9 cellular contexts compared by ENCODE assay signal in genomic region chr9:100222674-100223073, GRCh38.
A peak's percentile ranks its signal among the peaks of the same experiment; 100 is the strongest.
DNase-seq lines count a peak whose midpoint lies in the region; ATAC-seq, FAIRE-seq and TF ChIP-seq lines count a peak whose summit lies in the region.
"Had no signal": no experiment of that assay in that cellular context is flagged by ENCODE, and none has a peak within 500 bp of the region (broad histone marks: within the 10 kb centered on the region; RNA-seq: fewer than 3 reads in every experiment).

No MANE protein-coding gene starts in this region.

- H3K36me3 ChIP-seq in BE2C = peaks cover 4% of the 10 kb centered on the region
- peaks cover 0 to 9% of the 10 kb centered on the region in 2 experiments; a peak in 3 of 5 replicates for H3K36me3 ChIP-seq in HepG2 (replicated peaks in 1 of 2; ENCODE audit: control insufficient read depth in 1 of 2, insufficient read depth in 2 of 2, low read length in 2 of 2)
- peaks cover 0 to 8% (median 3%) of the 10 kb centered on the region in 3 experiments for H3K36me3 ChIP-seq in naive thymus-derived CD4-positive, alpha-beta T cell (ENCODE audit: control insufficient read depth in 2 of 3, insufficient read depth in 3 of 3, low read length in 3 of 3)

- H3K9ac ChIP-seq in HepG2 (ENCODE audit: insufficient read depth, low read depth, low read length) = no peak overlapping the region

- H3K27me3 Mint-ChIP-seq in naive thymus-derived CD4-positive, alpha-beta T cell = no peaks in the 10 kb centered on the region

- H3K36me3 Mint-ChIP-seq in naive thymus-derived CD4-positive, alpha-beta T cell = peaks cover 0 to 17% (median 7%) of the 10 kb centered on the region in 5 donors

- no peak overlapping the region for H2AFZ ChIP-seq in HepG2 (ENCODE audit: low read length)

- H4K20me1 ChIP-seq in HepG2 (ENCODE audit: insufficient read depth, low read length) = no peaks in the 10 kb centered on the region

- H3K27me3 ChIP-seq in BE2C (no peaks in the 10 kb centered on the region), HepG2 (ENCODE audit: control insufficient read depth in 1 of 2, insufficient read depth in 2 of 2, low read length in 2 of 2) (no peaks in the 10 kb centered on the region)
- no peaks in the 10 kb centered on the region for H3K27me3 ChIP-seq in naive thymus-derived CD4-positive, alpha-beta T cell (ENCODE audit: control insufficient read depth in 2 of 2, insufficient read depth in 2 of 2, low read length in 2 of 2)

- no peak overlapping the region for H3K4me3 Mint-ChIP-seq in naive thymus-derived CD4-positive, alpha-beta T cell

- TF ChIP-seq CTCF in BE2C (IDR thresholded peaks at IDR 0.05; ENCODE audit: low read depth, low read length) (peak; percentile 36), HepG2 (CRISPR knock-in tag; IDR thresholded peaks at IDR 0.05) (no peak)

- H3K4me1 ChIP-seq in BE2C (no peaks in the 10 kb centered on the region), HepG2 (ENCODE audit: insufficient read depth, low read length) (peaks cover 8% of the 10 kb centered on the region; the same call in 1 of the 2 replicates)
- H3K4me1 ChIP-seq in naive thymus-derived CD4-positive, alpha-beta T cell (ENCODE audit: control insufficient read depth in 2 of 2, insufficient read depth in 2 of 2, low read length in 2 of 2) = no peaks in the 10 kb centered on the region

- H3K4me3 ChIP-seq in BE2C (ENCODE audit: low read depth, low read length) = no peak overlapping the region
- no peak overlapping the region for H3K4me3 ChIP-seq in HepG2 (replicated peaks in 1 of 3; ENCODE audit: insufficient read depth in 1 of 3, low read depth in 2 of 3, low read length in 3 of 3)
- no peak overlapping the region for H3K4me3 ChIP-seq in naive thymus-derived CD4-positive, alpha-beta T cell (ENCODE audit: low read length)

- no peak overlapping the region for H3K4me2 ChIP-seq in HepG2 (ENCODE audit: low read depth, low read length)

- TF ChIP-seq POLR2A in HepG2 (IDR thresholded peaks at IDR 0.05; ENCODE audit: insufficient read depth in 1 of 2, low read depth in 2 of 2, low read length in 2 of 2) = no peak

- peaks cover 0 to 9% (median 0%) of the 10 kb centered on the region in 7 donors for H3K4me1 Mint-ChIP-seq in naive thymus-derived CD4-positive, alpha-beta T cell

- POLR2A ChIA-PET in HepG2 (lab: Yijun Ruan, JAX) = no interaction called here
- POLR2A ChIA-PET in naive thymus-derived CD4-positive, alpha-beta T cell (lab: Charles Lee) = no interaction called here

- no peaks in the 10 kb centered on the region for H3K9me3 Mint-ChIP-seq in naive thymus-derived CD4-positive, alpha-beta T cell

- no TSS peak for BruUV-seq in HepG2 (replicated peaks; lab: Mats Ljungman, UMichigan)

- peak; percentile 8 for FAIRE-seq in HepG2 (lab: Jason Lieb, UNC)

- CTCF ChIA-PET in HepG2 (lab: Yijun Ruan, JAX; ENCODE audit: low intra/inter-chr PET ratio, low total read pairs) = no interaction called here
- CTCF ChIA-PET in naive thymus-derived CD4-positive, alpha-beta T cell (lab: Charles Lee) = interaction anchor here (0.7 kb wide), 2 partner anchors 327 to 640 kb away, joined by 4 read pairs; no protein-coding TSS in a partner anchor

- H3K27ac ChIP-seq in HepG2 (ENCODE audit: extremely low read length, insufficient read depth, low read length) = no peak overlapping the region
- no peak overlapping the region for H3K27ac ChIP-seq in naive thymus-derived CD4-positive, alpha-beta T cell (ENCODE audit: low read depth, low read length)

- in situ Hi-C loops in HepG2 (cut with HindIII; ENCODE audit: extremely low pct_ligation_motif_present, low pct_unique_long_range_greater_than_20kb) = no loop called here

- no peak for ATAC-seq in HepG2
- no peak for ATAC-seq in naive thymus-derived CD4-positive, alpha-beta T cell

- peak overlapping the region in 2 of 9 donors; percentile 66 to 70 for H3K27ac Mint-ChIP-seq in naive thymus-derived CD4-positive, alpha-beta T cell

- H3K9me3 ChIP-seq in BE2C (no peaks in the 10 kb centered on the region), HepG2 (ENCODE audit: low read length) (no peaks in the 10 kb centered on the region)
- no peaks in the 10 kb centered on the region for H3K9me3 ChIP-seq in naive thymus-derived CD4-positive, alpha-beta T cell (ENCODE audit: control insufficient read depth in 2 of 3, low read length in 3 of 3)

- no peaks in the 10 kb centered on the region for H3K79me2 ChIP-seq in HepG2 (ENCODE audit: insufficient read depth, low read length)

- TF ChIP-seq RAD21 in HepG2 (CRISPR knock-in tag; IDR thresholded peaks at IDR 0.05) = no peak

- TF ChIP-seq EP300 in HepG2 (IDR thresholded peaks at IDR 0.05; ENCODE audit: low read depth in 2 of 2, low read length in 2 of 2) (no peak), HepG2 (CRISPR knock-in tag; IDR thresholded peaks at IDR 0.05; ENCODE audit: borderline replicate concordance) (no peak)

- intact Hi-C loops in HepG2 (cut with micrococcal nuclease; ENCODE audit: unreplicated experiment) = loop anchor here (2.0 kb wide), 1 partner anchor 194 kb away; no protein-coding TSS in a partner anchor
- intact Hi-C loops in naive thymus-derived CD4-positive, alpha-beta T cell (cut with micrococcal nuclease) = no loop called here

- DNase-seq in BE2C (no peak), HT1080 (ENCODE audit: low read depth) (peak; percentile 55), amniotic epithelial cell (ENCODE audit: low read depth) (peak; percentile 37), HepG2 (ENCODE audit: low spot score) (no peak), NCI-H510A treated with DMSO at 0.1 percent for 48 hours (lab: John Stamatoyannopoulos, UW) (no peak)
- DNase-seq in activated CD4-positive, alpha-beta T cell treated with anti-CD3 and anti-CD28 coated beads for 4 hours = no peak
- no peak for DNase-seq in naive thymus-derived CD4-positive, alpha-beta T cell
- DNase-seq in activated CD4-positive, alpha-beta T cell treated with anti-CD3 and anti-CD28 coated beads for 48 hours = no peak
- DNase-seq: activated naive CD4-positive, alpha-beta T cell treated with Interleukin-2 at 50 U/mL for 16 hours had no signal

- WGBS in HepG2 (ENCODE audit: low lambda C conversion rate) = 53% methylated on average over 2 of the region's 2 CpGs

TF ChIP-seq in HepG2, 621 proteins besides CTCF, POLR2A, EP300 and RAD21:
- TF ChIP-seq ZNF557 (CRISPR knock-in tag; IDR thresholded peaks at IDR 0.05) (no peak), STAG1 (CRISPR knock-in tag; IDR thresholded peaks at IDR 0.05) (0 out of 2 replicates have a peak, but pooled peaks have one; percentile 19)

Comparison
In these comparisons a context has a peak if more than half of its experiments do, and no peak if none do; other contexts are left out.
1. DNase-seq: peak in HT1080 (single experiment) and amniotic epithelial cell (single experiment); none in BE2C (single experiment), HepG2 (single experiment), activated CD4-positive, alpha-beta T cell treated with anti-CD3 and anti-CD28 coated beads for 4 hours (0 of 2), naive thymus-derived CD4-positive, alpha-beta T cell (0 of 9), activated CD4-positive, alpha-beta T cell treated with anti-CD3 and anti-CD28 coated beads for 48 hours (single experiment) and NCI-H510A treated with DMSO at 0.1 percent for 48 hours (single experiment).